Comparison of ENCODE assay signal across 8 cellular contexts in genomic region chr2:46535360-46535759, GRCh38. TPM values are rescaled to one million over a fixed set of nuclear protein-coding genes. Genes with fewer than 3 reads are reported as not detected.
DNase-seq lines count a peak whose midpoint lies in the region; ATAC-seq and TF ChIP-seq lines count a peak whose summit lies in the region.

No MANE protein-coding gene starts in this region.

- H3K9me3 Mint-ChIP-seq in CD8-positive, alpha-beta memory T cell = no peaks in the 10 kb centered on the region
- H3K9me3 Mint-ChIP-seq in activated naive CD4-positive, alpha-beta T cell treated with anti-CD3 and anti-CD28 coated beads, Interleukin-2, amount 50 U/mL, for 72 hours = no peaks in the 10 kb centered on the region

- ATAC-seq in GM19455 (IDR thresholded peaks at IDR 0.05; ENCODE audit: unreplicated experiment) (peak; percentile 53), HG03520 (IDR thresholded peaks at IDR 0.05; ENCODE audit: unreplicated experiment) (peak; percentile 68)
- peak; percentile 94 for ATAC-seq in activated naive CD4-positive, alpha-beta T cell treated with anti-CD3 and anti-CD28 coated beads, Interleukin-2, amount 50 U/mL, for 72 hours

- TF ChIP-seq CTCF in prostate gland (IDR thresholded peaks at IDR 0.05) = no peak

- H3K9me3 ChIP-seq in CD8-positive, alpha-beta memory T cell (ENCODE audit: low read length) = no peaks in the 10 kb centered on the region
- H3K9me3 ChIP-seq in prostate gland = no peaks in the 10 kb centered on the region

- H3K27ac Mint-ChIP-seq in CD8-positive, alpha-beta memory T cell = peak overlapping the region; percentile 38 to 91 (median 76)
- peak overlapping the region; percentile 4 to 35 for H3K27ac Mint-ChIP-seq in activated naive CD4-positive, alpha-beta T cell treated with anti-CD3 and anti-CD28 coated beads, Interleukin-2, amount 50 U/mL, for 72 hours

- no peak for TF ChIP-seq POLR2A in prostate gland (IDR thresholded peaks at IDR 0.05)

- H3K4me1 Mint-ChIP-seq in CD8-positive, alpha-beta memory T cell = peaks cover 57 to 64% (median 64%) of the 10 kb centered on the region in 3 donors

- H3K36me3 ChIP-seq in CD8-positive, alpha-beta memory T cell (ENCODE audit: insufficient read depth, low read length) = no peaks in the 10 kb centered on the region
- no peaks in the 10 kb centered on the region for H3K36me3 ChIP-seq in prostate gland

- peaks cover 0 to 2% (median 0%) of the 10 kb centered on the region in 3 donors for H3K36me3 Mint-ChIP-seq in CD8-positive, alpha-beta memory T cell
- no peaks in the 10 kb centered on the region for H3K36me3 Mint-ChIP-seq in activated naive CD4-positive, alpha-beta T cell treated with anti-CD3 and anti-CD28 coated beads, Interleukin-2, amount 50 U/mL, for 72 hours

- no peaks in the 10 kb centered on the region for H3K27me3 Mint-ChIP-seq in CD8-positive, alpha-beta memory T cell

- POLR2A ChIA-PET in CD8-positive, alpha-beta memory T cell (lab: Charles Lee) = interaction anchor here (0.6 kb wide), 1 partner anchor 9 kb away, joined by 3 read pairs; no protein-coding TSS in a partner anchor

- no peaks in the 10 kb centered on the region for H3K27me3 ChIP-seq in CD8-positive, alpha-beta memory T cell (ENCODE audit: insufficient read depth, low read length, poor library complexity, severe bottlenecking)
- no peaks in the 10 kb centered on the region for H3K27me3 ChIP-seq in prostate gland (replicated peaks; ENCODE audit: insufficient read depth)

- peak; percentile 24 to 63 (median 37) for DNase-seq in CD8-positive, alpha-beta memory T cell
- no peak for DNase-seq in activated naive CD4-positive, alpha-beta T cell treated with anti-CD3 and anti-CD28 coated beads, Interleukin-2, amount 50 U/mL, for 72 hours (ENCODE audit: low spot score in 2 of 2)
- no peak for DNase-seq in cerebellum (ENCODE audit: low spot score)
- DNase-seq in NCI-H2029 treated with DMSO at 0.1 percent for 48 hours (lab: John Stamatoyannopoulos, UW) = no peak
- DNase-seq in mucosa of gallbladder (ENCODE audit: low spot score) = no peak
- DNase-seq in prostate gland (ENCODE audit: low spot score) = no peak

- intact Hi-C loops in prostate gland (cut with DNase I) = no loop called here

- peak overlapping the region; percentile 24 to 82 (median 53) for H3K4me3 Mint-ChIP-seq in CD8-positive, alpha-beta memory T cell

- H3K4me3 ChIP-seq in CD8-positive, alpha-beta memory T cell (ENCODE audit: low read length) = peak overlapping the region; percentile 9
- H3K4me3 ChIP-seq in prostate gland = no peak overlapping the region

- 90% methylated on average over 1 of the region's 1 CpG for WGBS in prostate gland

- H3K27ac ChIP-seq in CD8-positive, alpha-beta memory T cell (ENCODE audit: low read depth, low read length) = no peak overlapping the region
- H3K27ac ChIP-seq in prostate gland = no peak overlapping the region

- CTCF ChIA-PET in CD8-positive, alpha-beta memory T cell (lab: Charles Lee) = interaction anchor here (1.5 kb wide), 1 partner anchor 73 kb away, joined by 3 read pairs; no protein-coding TSS in a partner anchor

- peaks cover 51% of the 10 kb centered on the region for H3K4me1 ChIP-seq in CD8-positive, alpha-beta memory T cell (ENCODE audit: insufficient read depth, low read length)
- no peaks in the 10 kb centered on the region for H3K4me1 ChIP-seq in prostate gland (replicated peaks)

RNA-seq across cellular contexts. Expression of gene RHOQ, which starts 6.9 kb away (rescaled TPM):
- 10 to 100 TPM; 15.4 to 16.4 TPM for total RNA-seq in CD8-positive, alpha-beta memory T cell
- polyA plus RNA-seq in CD8-positive, alpha-beta memory T cell = 2.1 TPM
- total RNA-seq in activated naive CD4-positive, alpha-beta T cell treated with anti-CD3 and anti-CD28 coated beads, Interleukin-2, amount 50 U/mL, for 72 hours = 1 to 10 TPM; 4.2 to 6.6 TPM
- total RNA-seq in cerebellum = 25.9 TPM
- total RNA-seq in mucosa of gallbladder = 60.9 TPM
- total RNA-seq in prostate gland = 10 to 100 TPM; 46.4 to 47.3 TPM

RNA-seq across cellular contexts. Expression of gene ATP6V1E2, which starts 7.0 kb away (rescaled TPM):
- 1 to 10 TPM; 4.8 to 7.0 TPM for total RNA-seq in CD8-positive, alpha-beta memory T cell
- polyA plus RNA-seq in CD8-positive, alpha-beta memory T cell = 8.3 TPM
- total RNA-seq in activated naive CD4-positive, alpha-beta T cell treated with anti-CD3 and anti-CD28 coated beads, Interleukin-2, amount 50 U/mL, for 72 hours = 1 to 10 TPM; 2.8 to 6.4 TPM
- total RNA-seq in cerebellum (7.1 TPM), mucosa of gallbladder (8.3 TPM), prostate gland (10 to 100 TPM; 16.5 to 23.5 TPM)

RNA-seq across cellular contexts. Expression of gene TMEM247, which starts 56.0 kb away (rescaled TPM):
- not detected for total RNA-seq in CD8-positive, alpha-beta memory T cell
- polyA plus RNA-seq in CD8-positive, alpha-beta memory T cell = not detected
- not detected for total RNA-seq in activated naive CD4-positive, alpha-beta T cell treated with anti-CD3 and anti-CD28 coated beads, Interleukin-2, amount 50 U/mL, for 72 hours
- total RNA-seq in cerebellum = not detected
- total RNA-seq in mucosa of gallbladder = not detected
- 1 to 10 TPM in 1 of 2 donors, not detected in 1; 2.6 TPM for total RNA-seq in prostate gland

Comparison
In these comparisons a context has a peak if more than half of its experiments do, and no peak if none do; other contexts are left out.
1. DNase-seq: peak in CD8-positive, alpha-beta memory T cell (5 of 5); none in activated naive CD4-positive, alpha-beta T cell treated with anti-CD3 and anti-CD28 coated beads, Interleukin-2, amount 50 U/mL, for 72 hours (0 of 2), cerebellum (single experiment), NCI-H2029 treated with DMSO at 0.1 percent for 48 hours (single experiment), mucosa of gallbladder (single experiment) and prostate gland (single experiment).
2. Peak in every context shown above with its lines, with median percentiles within 50 percentile points of each other: ATAC-seq.